ENCODE assay signal across 8 cellular contexts in the genomic region with DNA sequence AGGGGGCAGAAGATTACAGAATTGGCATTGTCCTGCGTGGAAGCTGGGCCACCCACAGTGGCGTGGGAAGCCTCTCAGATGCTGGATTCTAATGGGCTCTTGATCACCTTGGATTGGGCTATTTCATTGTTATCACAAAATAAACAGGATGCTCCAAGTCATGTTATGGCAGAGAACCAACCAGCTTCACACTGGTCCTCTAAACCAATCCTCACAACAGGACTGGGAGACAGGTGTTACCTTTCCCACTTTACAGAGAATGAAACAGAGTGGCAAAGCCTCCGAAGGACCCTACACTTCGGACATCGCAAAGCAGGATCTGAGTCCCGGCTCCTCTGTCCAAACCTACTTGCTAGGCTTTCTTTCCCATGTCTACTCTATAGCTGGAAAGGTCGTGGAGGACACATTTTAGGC. TPM values are rescaled to one million over a fixed set of nuclear protein-coding genes. Genes with fewer than 3 reads are reported as not detected.
DNase-seq lines count a peak whose midpoint lies in the region; ATAC-seq and TF ChIP-seq lines count a peak whose summit lies in the region.

No MANE protein-coding gene starts in this region.

- no peaks in the 10 kb centered on the region for H3K36me3 ChIP-seq in KOPT-K1 (ENCODE audit: insufficient read depth, low read length)

- no peaks in the 10 kb centered on the region for H3K27me3 ChIP-seq in CD4-positive, alpha-beta T cell (ENCODE audit: control insufficient read depth, insufficient read depth, low read length)

- H3K4me1 Mint-ChIP-seq in CD4-positive, alpha-beta T cell (ENCODE audit: low read depth) = peaks cover 51% of the 10 kb centered on the region
- H3K4me1 Mint-ChIP-seq in naive B cell = peaks cover 18 to 30% (median 26%) of the 10 kb centered on the region in 3 donors

- no peaks in the 10 kb centered on the region for H3K9me3 ChIP-seq in CD4-positive, alpha-beta T cell (ENCODE audit: control insufficient read depth, low read length)
- no peaks in the 10 kb centered on the region for H3K9me3 ChIP-seq in KOPT-K1 (ENCODE audit: insufficient read depth, low read length, poor library complexity, severe bottlenecking)

- CTCF ChIA-PET in CD4-positive, alpha-beta T cell (lab: Charles Lee) = interaction anchor here (0.7 to 3.1 kb wide), 16 partner anchors 11 to 328 kb away, joined by 3 to 26 read pairs (median 4); a partner anchor contains a TSS

- no peaks in the 10 kb centered on the region for H3K27me3 Mint-ChIP-seq in CD4-positive, alpha-beta T cell
- peaks cover 31 to 40% (median 38%) of the 10 kb centered on the region in 3 donors for H3K27me3 Mint-ChIP-seq in naive B cell

- no peak for ATAC-seq in CD4-positive, alpha-beta T cell (ENCODE audit: poor library complexity)
- no peak for ATAC-seq in naive B cell (ENCODE audit: low read depth in 2 of 2)
- no peak for ATAC-seq in HG03108 (IDR thresholded peaks at IDR 0.05; ENCODE audit: unreplicated experiment)

- no peak for DNase-seq in CD4-positive, alpha-beta T cell
- DNase-seq in dermis blood vessel endothelial cell (peak; percentile 72), naive B cell (no peak), putamen (ENCODE audit: low spot score) (no peak), foreskin melanocyte (no peak), SK-N-DZ (ENCODE audit: low spot score) (no peak)

- no peak for TF ChIP-seq CTCF in CD4-positive, alpha-beta T cell (IDR thresholded peaks at IDR 0.05)

- no peaks in the 10 kb centered on the region for H3K36me3 Mint-ChIP-seq in CD4-positive, alpha-beta T cell (ENCODE audit: low read depth)
- peaks cover 0 to 6% of the 10 kb centered on the region in 2 donors for H3K36me3 Mint-ChIP-seq in naive B cell

- H3K9me3 Mint-ChIP-seq in CD4-positive, alpha-beta T cell = no peaks in the 10 kb centered on the region
- H3K9me3 Mint-ChIP-seq in naive B cell = no peaks in the 10 kb centered on the region

- intact Hi-C loops in CD4-positive, alpha-beta T cell (cut with DNase I, micrococcal nuclease) = loop anchor here in 1 of 2 experiments (2.0 to 5.0 kb wide), 3 partner anchors 76 to 321 kb away; a partner anchor contains a TSS

- POLR2A ChIA-PET in CD4-positive, alpha-beta T cell (lab: Charles Lee) = interaction anchor here (0.9 to 6.0 kb wide), 8 partner anchors 12 to 77 kb away, joined by 3 to 49 read pairs (median 8); a partner anchor contains a TSS

- H3K27ac ChIP-seq in CD4-positive, alpha-beta T cell (ENCODE audit: low read depth, low read length) = peak overlapping the region; percentile 62
- peak overlapping the region; percentile 51 for H3K27ac ChIP-seq in KOPT-K1 (ENCODE audit: low read depth, low read length, poor library complexity, severe bottlenecking)

- H3K4me3 Mint-ChIP-seq in CD4-positive, alpha-beta T cell = peak overlapping the region; percentile 99
- H3K4me3 Mint-ChIP-seq in naive B cell = peak overlapping the region in 7 of 8 donors; percentile 60 to 89 (median 81)

- peak overlapping the region; percentile 90 for H3K27ac Mint-ChIP-seq in CD4-positive, alpha-beta T cell
- H3K27ac Mint-ChIP-seq in naive B cell = no peak overlapping the region

RNA-seq across cellular contexts. Expression of a gene that starts 0.4 kb away (rescaled TPM):
- 1 to 10 TPM; 2.9 TPM for total RNA-seq in CD4-positive, alpha-beta T cell
- 3.5 and 4.1 TPM in 2 replicates for total RNA-seq in dermis blood vessel endothelial cell
- polyA plus RNA-seq in naive B cell (ENCODE audit: low read depth in 6 of 6) = 1 to 10 TPM in 1 of 6 donors, under 1 TPM in 3, not detected in 2; 0.35 to 1.1 (median 0.74) TPM
- 2.6 and 2.8 TPM in 2 replicates for polyA plus RNA-seq in SK-N-DZ (2014; cell fraction: cytosol; rRNA removed)
- polyA plus RNA-seq in SK-N-DZ (2014; cell fraction: nucleus; rRNA removed) = 0.94 and 1.4 TPM in 2 replicates

RNA-seq across cellular contexts. Expression of a gene that starts 19.3 kb away (rescaled TPM):
- total RNA-seq in CD4-positive, alpha-beta T cell = 10 to 100 TPM; 81.2 to 84.4 TPM
- 33.7 and 48.0 TPM in 2 replicates for total RNA-seq in dermis blood vessel endothelial cell
- polyA plus RNA-seq in naive B cell (ENCODE audit: low read depth in 6 of 6) = 10 to 100 TPM in 5 of 6 donors, 1 to 10 TPM in 1; 4.9 to 17.9 (median 12.0) TPM
- polyA plus RNA-seq in SK-N-DZ (2014; cell fraction: cytosol; rRNA removed) = 53.0 and 55.7 TPM in 2 replicates
- 59.2 and 90.6 TPM in 2 replicates for polyA plus RNA-seq in SK-N-DZ (2014; cell fraction: nucleus; rRNA removed)
